9 cellular contexts compared by ENCODE assay signal in genomic region chr12:25364529-25365339, GRCh38.
DNase-seq lines count a peak whose midpoint lies in the region; ATAC-seq, FAIRE-seq and TF ChIP-seq lines count a peak whose summit lies in the region.
"Had no signal": no experiment of that assay in that cellular context is flagged by ENCODE, and none has a peak within 500 bp of the region (broad histone marks: within the 10 kb centered on the region; RNA-seq: fewer than 3 reads in every experiment).

No MANE protein-coding gene starts in this region.

- H3K9ac ChIP-seq in endodermal cell (ENCODE audit: extremely low read depth, low read length, poor library complexity, severe bottlenecking) = no peak overlapping the region

- H3K4me3 Mint-ChIP-seq in endodermal cell (peak overlapping the region; percentile 5), endothelial cell (ENCODE audit: unreplicated experiment) (no peak overlapping the region)
- H3K4me3 Mint-ChIP-seq: neural crest cell had no signal

- WGBS in endodermal cell (ENCODE audit: insufficient coverage in 1 of 2, insufficient read length in 1 of 2), 2 experiments = 45% methylated on average over 3 of the region's 5 CpGs; no CpG with 5 or more reads in 1 of the 2 experiments

- H3K27ac Mint-ChIP-seq in endodermal cell (peak overlapping the region; percentile 40), endothelial cell (ENCODE audit: unreplicated experiment) (no peak overlapping the region)

- no peaks in the 10 kb centered on the region for H3K27me3 ChIP-seq in endodermal cell (ENCODE audit: control insufficient read depth, insufficient read depth, low read length, poor library complexity, severe bottlenecking)

- H3K4me3 ChIP-seq in GM12864 (ENCODE audit: low read depth, low read length) (peak overlapping the region; percentile 26; the same call in 1 of the 2 replicates), endodermal cell (ENCODE audit: low read length) (no peak overlapping the region)

- H3K9me3 Mint-ChIP-seq in endodermal cell (peaks cover 13% of the 10 kb centered on the region), endothelial cell (ENCODE audit: unreplicated experiment) (no peaks in the 10 kb centered on the region)
- H3K9me3 Mint-ChIP-seq: neural crest cell had no signal

- H3K36me3 ChIP-seq in endodermal cell (ENCODE audit: control insufficient read depth, insufficient read depth, low read length) = no peaks in the 10 kb centered on the region

- peaks cover 11% of the 10 kb centered on the region for H3K9me3 ChIP-seq in endodermal cell (ENCODE audit: control insufficient read depth, low read length)

- no peak for DNase-seq in GM12864 (ENCODE audit: low read depth)
- peak; percentile 53 for DNase-seq in endodermal cell
- no peak for DNase-seq in T-helper 9 cell
- no peak for DNase-seq in urothelium cell line (ENCODE audit: low spot score)
- no peak for DNase-seq in GF-D8 (lab: John Stamatoyannopoulos, UW)
- no peak for DNase-seq in endothelial cell (ENCODE audit: low spot score)

- ATAC-seq in GM21526 (IDR thresholded peaks at IDR 0.05; ENCODE audit: low FRiP score, unreplicated experiment) (peak; percentile 77), HG03571 (IDR thresholded peaks at IDR 0.05; ENCODE audit: unreplicated experiment) (peak; percentile 85)

- H3K27me3 Mint-ChIP-seq in endodermal cell (ENCODE audit: insufficient read depth) = no peaks in the 10 kb centered on the region
- no peaks in the 10 kb centered on the region for H3K27me3 Mint-ChIP-seq in endothelial cell (ENCODE audit: unreplicated experiment)

- peaks cover 7% of the 10 kb centered on the region for H3K4me1 ChIP-seq in endodermal cell (ENCODE audit: control insufficient read depth, insufficient read depth, low read length)

- H3K4me1 Mint-ChIP-seq in endodermal cell (peaks cover 31% of the 10 kb centered on the region), endothelial cell (ENCODE audit: unreplicated experiment) (no peaks in the 10 kb centered on the region)

- peaks cover 3% of the 10 kb centered on the region for H3K36me3 Mint-ChIP-seq in endodermal cell (ENCODE audit: low read depth)
- H3K36me3 Mint-ChIP-seq in endothelial cell (ENCODE audit: low read depth, unreplicated experiment) = no peaks in the 10 kb centered on the region

- no peak for FAIRE-seq in urothelium cell line (lab: Jason Lieb, UNC)

- no peak overlapping the region for H3K27ac ChIP-seq in endodermal cell (ENCODE audit: low read depth, low read length)

- TF ChIP-seq CTCF in GM12864 (IDR thresholded peaks at IDR 0.05; ENCODE audit: low read depth, low read length, missing control alignments) (no peak), endodermal cell (conservative IDR thresholded peaks at IDR 0.05) (no peak), endothelial cell (IDR thresholded peaks at IDR 0.05; ENCODE audit: unreplicated experiment) (no peak)
